2 cellular contexts compared by ENCODE assay signal in the genomic region with DNA sequence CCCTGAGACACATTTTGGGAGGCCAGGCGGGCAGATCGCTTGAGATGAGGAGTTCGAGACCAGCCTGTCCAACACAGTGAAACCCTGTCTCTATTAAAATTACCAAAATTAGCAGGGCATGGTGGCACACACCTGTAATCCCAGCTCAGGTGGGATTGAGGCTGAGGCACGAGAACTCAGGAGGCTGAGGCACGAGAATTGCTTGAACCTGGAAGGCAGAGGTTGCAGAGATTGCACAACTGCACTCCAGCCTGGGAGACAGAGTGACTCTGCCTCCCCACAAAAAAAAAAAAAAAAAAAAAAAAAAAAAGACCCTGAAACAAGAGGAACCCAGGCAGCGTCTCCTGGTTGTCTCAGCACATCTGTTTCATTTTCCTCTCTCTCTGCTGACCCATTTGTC.
TF ChIP-seq lines count a peak whose summit lies in the region.

No MANE protein-coding gene starts in this region.

TF ChIP-seq in IMR-90, 13 proteins besides CTCF, POLR2A, EP300 and RAD21:
- TF ChIP-seq RCOR1 (IDR thresholded peaks at IDR 0.05; ENCODE audit: insufficient replicate concordance, low read length) (no peak), CEBPB (IDR thresholded peaks at IDR 0.05; ENCODE audit: low read depth, low read length) (peak; percentile 75)
- TF ChIP-seq, protein P1, sequence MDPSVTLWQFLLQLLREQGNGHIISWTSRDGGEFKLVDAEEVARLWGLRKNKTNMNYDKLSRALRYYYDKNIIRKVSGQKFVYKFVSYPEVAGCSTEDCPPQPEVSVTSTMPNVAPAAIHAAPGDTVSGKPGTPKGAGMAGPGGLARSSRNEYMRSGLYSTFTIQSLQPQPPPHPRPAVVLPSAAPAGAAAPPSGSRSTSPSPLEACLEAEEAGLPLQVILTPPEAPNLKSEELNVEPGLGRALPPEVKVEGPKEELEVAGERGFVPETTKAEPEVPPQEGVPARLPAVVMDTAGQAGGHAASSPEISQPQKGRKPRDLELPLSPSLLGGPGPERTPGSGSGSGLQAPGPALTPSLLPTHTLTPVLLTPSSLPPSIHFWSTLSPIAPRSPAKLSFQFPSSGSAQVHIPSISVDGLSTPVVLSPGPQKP (IDR thresholded peaks at IDR 0.05; ENCODE audit: borderline replicate concordance, low read depth, low read length), result no peak

TF ChIP-seq in H1, 55 proteins besides CTCF, POLR2A, EP300 and RAD21:
- TF ChIP-seq HDAC6 (IDR thresholded peaks at IDR 0.05; ENCODE audit: low read depth, low read length), result no peak
- TF ChIP-seq, protein P2, sequence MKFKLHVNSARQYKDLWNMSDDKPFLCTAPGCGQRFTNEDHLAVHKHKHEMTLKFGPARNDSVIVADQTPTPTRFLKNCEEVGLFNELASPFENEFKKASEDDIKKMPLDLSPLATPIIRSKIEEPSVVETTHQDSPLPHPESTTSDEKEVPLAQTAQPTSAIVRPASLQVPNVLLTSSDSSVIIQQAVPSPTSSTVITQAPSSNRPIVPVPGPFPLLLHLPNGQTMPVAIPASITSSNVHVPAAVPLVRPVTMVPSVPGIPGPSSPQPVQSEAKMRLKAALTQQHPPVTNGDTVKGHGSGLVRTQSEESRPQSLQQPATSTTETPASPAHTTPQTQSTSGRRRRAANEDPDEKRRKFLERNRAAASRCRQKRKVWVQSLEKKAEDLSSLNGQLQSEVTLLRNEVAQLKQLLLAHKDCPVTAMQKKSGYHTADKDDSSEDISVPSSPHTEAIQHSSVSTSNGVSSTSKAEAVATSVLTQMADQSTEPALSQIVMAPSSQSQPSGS (IDR thresholded peaks at IDR 0.05; ENCODE audit: low read length), result no peak
- no peak for TF ChIP-seq TAF1 (IDR thresholded peaks at IDR 0.05; ENCODE audit: low read depth, low read length)
- no peak for TF ChIP-seq CREB1 (IDR thresholded peaks at IDR 0.05)
- TF ChIP-seq SUZ12 (IDR thresholded peaks at IDR 0.05; ENCODE audit: low read length), result no peak
- TF ChIP-seq, protein P3, sequence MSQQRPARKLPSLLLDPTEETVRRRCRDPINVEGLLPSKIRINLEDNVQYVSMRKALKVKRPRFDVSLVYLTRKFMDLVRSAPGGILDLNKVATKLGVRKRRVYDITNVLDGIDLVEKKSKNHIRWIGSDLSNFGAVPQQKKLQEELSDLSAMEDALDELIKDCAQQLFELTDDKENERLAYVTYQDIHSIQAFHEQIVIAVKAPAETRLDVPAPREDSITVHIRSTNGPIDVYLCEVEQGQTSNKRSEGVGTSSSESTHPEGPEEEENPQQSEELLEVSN (IDR thresholded peaks at IDR 0.05), result no peak
- TF ChIP-seq JUND (IDR thresholded peaks at IDR 0.05; ENCODE audit: low read length), result no peak
- TF ChIP-seq KDM5A (IDR thresholded peaks at IDR 0.05; ENCODE audit: low read length), result no peak
- TF ChIP-seq, protein P4, sequence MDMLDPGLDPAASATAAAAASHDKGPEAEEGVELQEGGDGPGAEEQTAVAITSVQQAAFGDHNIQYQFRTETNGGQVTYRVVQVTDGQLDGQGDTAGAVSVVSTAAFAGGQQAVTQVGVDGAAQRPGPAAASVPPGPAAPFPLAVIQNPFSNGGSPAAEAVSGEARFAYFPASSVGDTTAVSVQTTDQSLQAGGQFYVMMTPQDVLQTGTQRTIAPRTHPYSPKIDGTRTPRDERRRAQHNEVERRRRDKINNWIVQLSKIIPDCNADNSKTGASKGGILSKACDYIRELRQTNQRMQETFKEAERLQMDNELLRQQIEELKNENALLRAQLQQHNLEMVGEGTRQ (IDR thresholded peaks at IDR 0.05; ENCODE audit: low read length), result no peak
- no peak for TF ChIP-seq EZH2 (IDR thresholded peaks at IDR 0.05; ENCODE audit: low read depth, low read length, severe bottlenecking)
- TF ChIP-seq, protein P5, sequence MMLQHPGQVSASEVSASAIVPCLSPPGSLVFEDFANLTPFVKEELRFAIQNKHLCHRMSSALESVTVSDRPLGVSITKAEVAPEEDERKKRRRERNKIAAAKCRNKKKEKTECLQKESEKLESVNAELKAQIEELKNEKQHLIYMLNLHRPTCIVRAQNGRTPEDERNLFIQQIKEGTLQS (IDR thresholded peaks at IDR 0.05; ENCODE audit: insufficient read depth, low read depth, low read length), result no peak
- no peak for TF ChIP-seq CHD2 (IDR thresholded peaks at IDR 0.05; ENCODE audit: low read length)
